30 cellular contexts compared by ENCODE assay signal in genomic region chr3:46133285-46133684, GRCh38.
"Had no signal": no experiment of that assay in that cellular context is flagged by ENCODE, and none has a peak within 500 bp of the region (broad histone marks: within the 10 kb centered on the region; RNA-seq: fewer than 3 reads in every experiment).

No MANE protein-coding gene starts in this region.

- H3K27me3 ChIP-seq: body of pancreas, cardiac muscle cell, colonic mucosa, foreskin keratinocyte, gastrocnemius medialis, heart left ventricle had no signal

- H3K27me3 Mint-ChIP-seq: activated naive CD8-positive, alpha-beta T cell treated with anti-CD3 and anti-CD28 coated beads, Interleukin-2, amount 10 ng/mL, durations not matched to agents 7 days and 5 days; activated T-cell treated with anti-CD3 and anti-CD28 coated beads, Interleukin-2, amount 50 U/mL, for 24 hours; T-helper 17 cell had no signal

- H3K27ac Mint-ChIP-seq: activated CD4-positive, alpha-beta memory T cell treated with anti-CD3 and anti-CD28 coated beads, Interleukin-2, amount 10 ng/mL, durations not matched to agents 7 days and 5 days; activated CD4-positive, alpha-beta T cell treated with anti-CD3 and anti-CD28 coated beads for 36 hours; activated CD4-positive, alpha-beta T cell treated with anti-CD3 and anti-CD28 coated beads, Interleukin-2, amount 10 ng/mL, durations not matched to agents 24 days and 14 days; activated naive CD4-positive, alpha-beta T cell treated with anti-CD3 and anti-CD28 coated beads, Interleukin-2, amount 10 ng/mL, durations not matched to agents 7 days and 5 days; activated naive CD4-positive, alpha-beta T cell treated with anti-CD3 and anti-CD28 coated beads, Interleukin-2, amount 50 U/mL, for 72 hours; activated naive CD8-positive, alpha-beta T cell treated with anti-CD3 and anti-CD28 coated beads, Interleukin-2, amount 10 ng/mL, durations not matched to agents 7 days and 5 days; activated T-cell treated with anti-CD3 and anti-CD28 coated beads, Interleukin-2, amount 50 U/mL, for 24 hours; activated T-cell treated with anti-CD3 and anti-CD28 coated beads, Interleukin-2, amount 50 U/mL, for 72 hours; T-helper 17 cell; T-helper 2 cell treated with Interferon-gamma antibody and Interleukin-4, amounts not matched to agents 5 μg/mL and 100 μg/mL, for 36 hours had no signal

- DNase-seq: activated CD4-positive, alpha-beta memory T cell treated with anti-CD3 and anti-CD28 coated beads, Interleukin-2, amount 10 ng/mL, durations not matched to agents 7 days and 5 days; activated CD4-positive, alpha-beta T cell treated with anti-CD3 and anti-CD28 coated beads for 36 hours; activated CD4-positive, alpha-beta T cell treated with anti-CD3 and anti-CD28 coated beads, Interleukin-2, amount 10 ng/mL, durations not matched to agents 24 days and 14 days; activated CD4-positive, alpha-beta T cell treated with anti-CD3 and anti-CD28 coated beads, Interleukin-2, amount 50 U/mL, for 4 hours; activated CD4-positive, CD25-positive, alpha-beta regulatory T cell; activated CD4-positive, CD25-positive, alpha-beta regulatory T cell treated with anti-CD3 and anti-CD28 coated beads, Interleukin-2, amount 50 U/mL, for 72 hours; activated CD8-positive, alpha-beta memory T cell treated with anti-CD3 and anti-CD28 coated beads, Interleukin-2, amount 50 U/mL, for 48 hours; activated gamma-delta T cell; activated naive CD4-positive, alpha-beta T cell; activated naive CD4-positive, alpha-beta T cell treated with anti-CD3 and anti-CD28 coated beads, Interleukin-2, amount 10 ng/mL, durations not matched to agents 7 days and 5 days; activated naive CD8-positive, alpha-beta T cell treated with anti-CD3 and anti-CD28 coated beads, Interleukin-2, amount 10 ng/mL, durations not matched to agents 7 days and 5 days; activated T-cell treated with anti-CD3 and anti-CD28 coated beads for 4 hours; activated T-cell treated with anti-CD3 and anti-CD28 coated beads, Interleukin-2, amount 50 U/mL, for 24 hours; activated T-cell treated with anti-CD3 and anti-CD28 coated beads, Interleukin-2, amount 50 U/mL, for 72 hours; central memory CD4-positive, alpha-beta T cell; cerebellar nuclear complex; colonic mucosa; effector CD8-positive, alpha-beta T cell; foreskin keratinocyte; gastrocnemius medialis; glutamatergic neuron; T-helper 1 cell; T-helper 17 cell; T1000 had no signal

- H3K4me1 ChIP-seq: body of pancreas, colonic mucosa, gastrocnemius medialis had no signal

- H3K36me3 ChIP-seq: cardiac muscle cell, colonic mucosa, gastrocnemius medialis, heart left ventricle had no signal

- H3K27ac ChIP-seq: body of pancreas, cardiac muscle cell, colonic mucosa, foreskin keratinocyte, gastrocnemius medialis had no signal

- H3K4me3 ChIP-seq: body of pancreas, cardiac muscle cell, colonic mucosa, gastrocnemius medialis, heart left ventricle had no signal

- ATAC-seq: activated CD4-positive, alpha-beta T cell treated with anti-CD3 and anti-CD28 coated beads for 36 hours; activated naive CD4-positive, alpha-beta T cell treated with anti-CD3 and anti-CD28 coated beads, Interleukin-2, amount 50 U/mL, for 72 hours; activated T-cell treated with anti-CD3 and anti-CD28 coated beads, Interleukin-2, amount 50 U/mL, for 72 hours; body of pancreas; esophagus mucosa; foreskin keratinocyte; gastrocnemius medialis; T-helper 17 cell had no signal

- H3K4me3 Mint-ChIP-seq: activated CD4-positive, alpha-beta memory T cell treated with anti-CD3 and anti-CD28 coated beads, Interleukin-2, amount 10 ng/mL, durations not matched to agents 7 days and 5 days; activated CD4-positive, alpha-beta T cell treated with anti-CD3 and anti-CD28 coated beads for 36 hours; activated CD4-positive, alpha-beta T cell treated with anti-CD3 and anti-CD28 coated beads, Interleukin-2, amount 10 ng/mL, durations not matched to agents 24 days and 14 days; activated naive CD4-positive, alpha-beta T cell treated with anti-CD3 and anti-CD28 coated beads, Interleukin-2, amount 10 ng/mL, durations not matched to agents 7 days and 5 days; activated naive CD8-positive, alpha-beta T cell treated with anti-CD3 and anti-CD28 coated beads, Interleukin-2, amount 10 ng/mL, durations not matched to agents 7 days and 5 days; activated T-cell treated with anti-CD3 and anti-CD28 coated beads, Interleukin-2, amount 50 U/mL, for 24 hours; activated T-cell treated with anti-CD3 and anti-CD28 coated beads, Interleukin-2, amount 50 U/mL, for 72 hours; T-helper 17 cell; T-helper 2 cell treated with Interferon-gamma antibody and Interleukin-4, amounts not matched to agents 5 μg/mL and 100 μg/mL, for 36 hours had no signal

- H3K9me3 ChIP-seq: body of pancreas, colonic mucosa, gastrocnemius medialis, heart left ventricle had no signal

- H3K9me3 Mint-ChIP-seq: activated CD4-positive, alpha-beta memory T cell treated with anti-CD3 and anti-CD28 coated beads, Interleukin-2, amount 10 ng/mL, durations not matched to agents 7 days and 5 days; activated naive CD4-positive, alpha-beta T cell treated with anti-CD3 and anti-CD28 coated beads, Interleukin-2, amount 10 ng/mL, durations not matched to agents 7 days and 5 days; activated naive CD4-positive, alpha-beta T cell treated with anti-CD3 and anti-CD28 coated beads, Interleukin-2, amount 50 U/mL, for 72 hours; activated T-cell treated with anti-CD3 and anti-CD28 coated beads, Interleukin-2, amount 50 U/mL, for 24 hours; activated T-cell treated with anti-CD3 and anti-CD28 coated beads, Interleukin-2, amount 50 U/mL, for 72 hours; T-helper 2 cell treated with Interferon-gamma antibody and Interleukin-4, amounts not matched to agents 5 μg/mL and 100 μg/mL, for 36 hours had no signal

- H3K36me3 Mint-ChIP-seq: activated naive CD4-positive, alpha-beta T cell treated with anti-CD3 and anti-CD28 coated beads, Interleukin-2, amount 10 ng/mL, durations not matched to agents 7 days and 5 days; activated naive CD4-positive, alpha-beta T cell treated with anti-CD3 and anti-CD28 coated beads, Interleukin-2, amount 50 U/mL, for 72 hours had no signal
